In genomic region chr14:23306412-23307145, GRCh38 we compare ENCODE assay signal across 8 cellular contexts. TPM values are rescaled to one million over a fixed set of nuclear protein-coding genes. Genes with fewer than 3 reads are reported as not detected.
A peak's percentile ranks its signal among the peaks of the same experiment; 100 is the strongest.
DNase-seq lines count a peak whose midpoint lies in the region; ATAC-seq and TF ChIP-seq lines count a peak whose summit lies in the region.

BCL2L2 (plus strand) TSS chr14:23306833; CDS start chr14:23307768, 935 bp downstream.

- no CpG with 5 or more reads among the region's 24 CpGs for WGBS in trophoblast cell (ENCODE audit: extremely low coverage, insufficient coverage, insufficient read length)

- peak within 1 kb of the TSS; percentile 97 for H3K4ac ChIP-seq in trophoblast cell (ENCODE audit: low read depth, low read length)

- H2BK5ac ChIP-seq in trophoblast cell (ENCODE audit: low read depth, low read length, poor library complexity): peak within 1 kb of the TSS; percentile 90

- peak within 1 kb of the TSS; percentile 88 for H3K14ac ChIP-seq in trophoblast cell (ENCODE audit: low read length)

- H3K9ac ChIP-seq in trophoblast cell (ENCODE audit: low read length): peak within 1 kb of the TSS; percentile 86

- peak within 1 kb of the TSS; percentile 96 for H2AK5ac ChIP-seq in trophoblast cell (ENCODE audit: low read length)

- no peaks in the 10 kb centered on the region for H3K27me3 ChIP-seq in DOHH2 (ENCODE audit: control insufficient read depth, low read length)
- H3K27me3 ChIP-seq in trophoblast cell (ENCODE audit: insufficient read depth, low read length): no peaks in the 10 kb centered on the region

- H3K27ac ChIP-seq in DOHH2 (ENCODE audit: low read depth, low read length) (peak within 1 kb of the TSS; percentile 32; the same call in 1 of the 2 replicates), angular gyrus (ENCODE audit: low read depth, low read length) (peak within 1 kb of the TSS; percentile 93), trophoblast cell (ENCODE audit: low read depth, low read length) (peak within 1 kb of the TSS; percentile 29)

- peaks cover 10% of the 10 kb centered on the region for H3F3A ChIP-seq in DOHH2 (ENCODE audit: control insufficient read depth, insufficient read depth)

- peak within 1 kb of the TSS; percentile 75 for H3K18ac ChIP-seq in trophoblast cell (ENCODE audit: low read length)

- H4K12ac ChIP-seq in trophoblast cell (ENCODE audit: low read depth, low read length): peak within 1 kb of the TSS; percentile 81

- H3K4me1 ChIP-seq in DOHH2 (ENCODE audit: control insufficient read depth, low read length) (peaks cover 41% of the 10 kb centered on the region), trophoblast cell (ENCODE audit: control insufficient read depth in 1 of 2, insufficient read depth in 2 of 2, low read length in 2 of 2) (peaks cover 11 to 14% of the 10 kb centered on the region in 2 experiments)

- peak within 1 kb of the TSS; percentile 93 for H2BK120ac ChIP-seq in trophoblast cell (ENCODE audit: insufficient read depth, low read length, poor library complexity)

- H3K4me2 ChIP-seq in DOHH2 (ENCODE audit: low read length) (peak within 1 kb of the TSS; percentile 90), trophoblast cell (ENCODE audit: low read length) (peak within 1 kb of the TSS; percentile 76)

- no peak for TF ChIP-seq CTCF in DOHH2 (IDR thresholded peaks at IDR 0.05; ENCODE audit: low read depth, low read length, poor library complexity, severe bottlenecking)

- peaks cover 16% of the 10 kb centered on the region for H3K79me1 ChIP-seq in trophoblast cell (ENCODE audit: low read length)

- no peak within 1 kb of the TSS for H3K23ac ChIP-seq in trophoblast cell (ENCODE audit: low read length)

- H2AFZ ChIP-seq in trophoblast cell (ENCODE audit: insufficient read depth, low read length, poor library complexity): peak within 1 kb of the TSS; percentile 87

- H3K36me3 ChIP-seq in DOHH2 (ENCODE audit: control insufficient read depth, low read length): peaks cover 12% of the 10 kb centered on the region
- H3K36me3 ChIP-seq in trophoblast cell (ENCODE audit: control insufficient read depth in 1 of 2, insufficient read depth in 2 of 2, low read length in 2 of 2): peaks cover 26 to 29% of the 10 kb centered on the region in 2 experiments

- H3K9me2 ChIP-seq in DOHH2 (replicated peaks; ENCODE audit: control insufficient read depth, low read length): no peaks in the 10 kb centered on the region

- H2BK12ac ChIP-seq in trophoblast cell (ENCODE audit: low read length): peak within 1 kb of the TSS; percentile 51

- H3K9me3 ChIP-seq in DOHH2 (ENCODE audit: control insufficient read depth, insufficient read depth, low read length): no peaks in the 10 kb centered on the region
- no peaks in the 10 kb centered on the region for H3K9me3 ChIP-seq in trophoblast cell (ENCODE audit: insufficient read depth, low read depth, low read length)

- no peaks in the 10 kb centered on the region for H4K20me1 ChIP-seq in DOHH2 (ENCODE audit: control insufficient read depth, insufficient read depth, low read depth, low read length)

- H4K91ac ChIP-seq in trophoblast cell (ENCODE audit: low read depth, low read length): peak within 1 kb of the TSS; percentile 98

- DNase-seq in NCI-H524 (lab: John Stamatoyannopoulos, UW) (peak; percentile 85 to 90), left cardiac atrium (peak; percentile 95), trophoblast cell (peak; percentile 81 to 85)
- no peak for DNase-seq in stimulated activated naive CD4-positive, alpha-beta T cell (lab: John Stamatoyannopoulos, UW)

- H3K4me3 ChIP-seq in DOHH2 (ENCODE audit: low read length) (peak within 1 kb of the TSS; percentile 91), trophoblast cell (ENCODE audit: low read depth, low read length) (peak within 1 kb of the TSS; percentile 81)

- ATAC-seq in HG02798 (IDR thresholded peaks at IDR 0.05; ENCODE audit: poor library complexity, unreplicated experiment) (peak; percentile 18), left cardiac atrium (peak; percentile 72 to 76), HG03520 (IDR thresholded peaks at IDR 0.05; ENCODE audit: unreplicated experiment) (no peak)

- H3K79me2 ChIP-seq in DOHH2 (ENCODE audit: control insufficient read depth, low read length) (peaks cover 28% of the 10 kb centered on the region), trophoblast cell (ENCODE audit: control insufficient read depth, insufficient read depth, low read length, poor library complexity) (peaks cover 18% of the 10 kb centered on the region)

- peak within 1 kb of the TSS; percentile 94 for H4K8ac ChIP-seq in trophoblast cell (ENCODE audit: low read depth, low read length)

- intact Hi-C loops in left cardiac atrium (cut with DNase I): no loop called here

RNA-seq across cellular contexts. Expression of gene BCL2L2, which starts in this region (rescaled TPM):
- 10 to 100 TPM; 46.7 to 47.7 TPM for total RNA-seq in left cardiac atrium
- 11.3 and 11.5 TPM in 2 replicates for polyA plus RNA-seq in trophoblast cell (2013)

Comparison
In these comparisons a context has a peak if more than half of its experiments do, and no peak if none do; other contexts are left out.
1. H3K27ac ChIP-seq: peak in every context shown above with its lines; median percentile 93 in angular gyrus; 32 in DOHH2; 29 in trophoblast cell.
2. DNase-seq: peak in NCI-H524 (2 of 2), left cardiac atrium (single experiment) and trophoblast cell (2 of 2); none in stimulated activated naive CD4-positive, alpha-beta T cell (0 of 6).